Comparison of ENCODE assay signal across 22 cellular contexts in the genomic region with DNA sequence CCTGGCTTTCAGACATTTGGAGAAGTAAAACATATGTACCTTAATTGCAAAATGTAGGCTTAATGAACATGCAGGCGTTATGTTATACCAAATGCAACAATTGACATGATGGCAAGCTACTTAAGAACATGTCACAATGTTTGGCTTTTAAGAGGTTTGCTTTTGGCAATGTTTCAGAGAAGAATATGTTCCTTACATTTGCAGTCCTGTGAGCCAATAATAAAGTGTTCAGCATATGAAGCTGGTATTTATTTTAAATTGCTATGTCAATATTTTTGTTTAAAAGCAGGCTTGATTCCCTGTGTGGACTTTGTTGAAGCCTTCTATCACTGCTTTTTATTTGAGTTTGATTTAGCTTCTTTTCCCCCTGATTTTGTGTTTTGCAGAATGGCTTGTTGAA.
A peak's percentile ranks its signal among the peaks of the same experiment; 100 is the strongest.
DNase-seq lines count a peak whose midpoint lies in the region; TF ChIP-seq lines count a peak whose summit lies in the region.
"Had no signal": no experiment of that assay in that cellular context is flagged by ENCODE, and none has a peak within 500 bp of the region (broad histone marks: within the 10 kb centered on the region; RNA-seq: fewer than 3 reads in every experiment).

No MANE protein-coding gene starts in this region.

- H3K36me3 Mint-ChIP-seq in mesothelial cell of epicardium: no peaks in the 10 kb centered on the region
- H3K36me3 Mint-ChIP-seq: stimulated activated memory B cell treated with anti-CD40 and anti-IgM and Interleukin-4, amounts not matched to agents 10 μg/mL and 1 μg/mL and 100 μg/mL, for 72 hours had no signal

- intact Hi-C loops in dorsolateral prefrontal cortex (cut with DNase I): no loop called here

- H3K27me3 ChIP-seq in dorsolateral prefrontal cortex: no peaks in the 10 kb centered on the region
- H3K27me3 ChIP-seq: breast epithelium, colonic mucosa had no signal

- peaks cover 5% of the 10 kb centered on the region for H3K9me3 Mint-ChIP-seq in mesothelial cell of epicardium
- H3K9me3 Mint-ChIP-seq: activated T-cell treated with anti-CD3 and anti-CD28 coated beads, Interleukin-2, amount 50 U/mL, for 4 hours had no signal

- peaks cover under 1% of the 10 kb centered on the region for H3K4me1 Mint-ChIP-seq in mesothelial cell of epicardium
- H3K4me1 Mint-ChIP-seq: stimulated activated memory B cell treated with anti-CD40 and anti-IgM and Interleukin-4, amounts not matched to agents 10 μg/mL and 1 μg/mL and 100 μg/mL, for 72 hours had no signal

- H3K4me3 ChIP-seq in LNCaP clone FGC (ENCODE audit: low read depth, low read length): no peak overlapping the region
- H3K4me3 ChIP-seq in dorsolateral prefrontal cortex: no peak overlapping the region
- H3K4me3 ChIP-seq: breast epithelium, colonic mucosa, mucosa of descending colon had no signal

- TF ChIP-seq CTCF in 22Rv1 (IDR thresholded peaks at IDR 0.05) (no peak), LNCaP clone FGC (IDR thresholded peaks at IDR 0.05; ENCODE audit: control insufficient read depth, extremely low read depth, insufficient read depth) (no peak), VCaP (conservative IDR thresholded peaks at IDR 0.05) (no peak), mesothelial cell of epicardium (IDR thresholded peaks at IDR 0.05; ENCODE audit: unreplicated experiment) (no peak), dorsolateral prefrontal cortex (IDR thresholded peaks at IDR 0.05 in 54 of 56, conservative IDR thresholded peaks at IDR 0.05 in 2 of 56; ENCODE audit: low read depth in 1 of 56, partially characterized antibody in 56 of 56) (no peak)

- no peak overlapping the region for H3K4me3 Mint-ChIP-seq in mesothelial cell of epicardium
- H3K4me3 Mint-ChIP-seq: activated T-cell treated with anti-CD3 and anti-CD28 coated beads, Interleukin-2, amount 50 U/mL, for 4 hours; effector memory CD8-positive, alpha-beta T cell; stimulated activated memory B cell treated with anti-CD40 and anti-IgM and Interleukin-4, amounts not matched to agents 10 μg/mL and 1 μg/mL and 100 μg/mL, for 72 hours had no signal

- H3K27me3 Mint-ChIP-seq in mesothelial cell of epicardium (ENCODE audit: low read depth): no peaks in the 10 kb centered on the region
- H3K27me3 Mint-ChIP-seq: effector memory CD8-positive, alpha-beta T cell; stimulated activated memory B cell treated with anti-CD40 and anti-IgM and Interleukin-4, amounts not matched to agents 10 μg/mL and 1 μg/mL and 100 μg/mL, for 72 hours had no signal

- H3K27ac Mint-ChIP-seq in mesothelial cell of epicardium: no peak overlapping the region
- H3K27ac Mint-ChIP-seq: effector memory CD8-positive, alpha-beta T cell; stimulated activated memory B cell treated with anti-CD40 and anti-IgM and Interleukin-4, amounts not matched to agents 10 μg/mL and 1 μg/mL and 100 μg/mL, for 72 hours had no signal

- DNase-seq in LNCaP clone FGC (ENCODE audit: low read depth) (peak; percentile 96), NCI-H2029 (lab: John Stamatoyannopoulos, UW) (peak; percentile 68), mesothelial cell of epicardium (ENCODE audit: low spot score in 2 of 2, unreplicated experiment in 2 of 2) (no peak), AML-193 (lab: John Stamatoyannopoulos, UW) (no peak), dorsolateral prefrontal cortex (no peak)
- DNase-seq: activated CD4-positive, alpha-beta T cell treated with anti-CD3 and anti-CD28 coated beads for 48 hours; activated T-cell treated with anti-CD3 and anti-CD28 coated beads, Interleukin-2, amount 50 U/mL, for 4 hours; C1 segment of cervical spinal cord; Calu3; colonic mucosa; effector memory CD8-positive, alpha-beta T cell; left ventricle myocardium superior; mucosa of descending colon; NCI-H1694 treated with DMSO at 0.1 percent for 48 hours; NCI-H526; stimulated activated CD4-positive, alpha-beta T cell treated with anti-CD3 and anti-CD28 coated beads, Interleukin-4, amount 100 ng/mL, for 1 hour; T-helper 2 cell had no signal

- H3K27ac ChIP-seq in 22Rv1: 0 out of 2 replicates have a peak overlapping the region, but pooled peaks have one; percentile 3
- H3K27ac ChIP-seq in VCaP: peak overlapping the region; percentile 26
- H3K27ac ChIP-seq in dorsolateral prefrontal cortex: no peak overlapping the region
- H3K27ac ChIP-seq: breast epithelium, colonic mucosa, RWPE1 had no signal

Comparison
In these comparisons a context has a peak if more than half of its experiments do, and no peak if none do; other contexts are left out.
1. H3K27ac ChIP-seq: peak in 22Rv1 (single experiment) and VCaP (single experiment); none in dorsolateral prefrontal cortex (0 of 59).
2. DNase-seq: peak in LNCaP clone FGC (single experiment) and NCI-H2029 (single experiment); none in mesothelial cell of epicardium (0 of 2), AML-193 (0 of 2) and dorsolateral prefrontal cortex (0 of 10).